8 cellular contexts compared by ENCODE assay signal in the genomic region with DNA sequence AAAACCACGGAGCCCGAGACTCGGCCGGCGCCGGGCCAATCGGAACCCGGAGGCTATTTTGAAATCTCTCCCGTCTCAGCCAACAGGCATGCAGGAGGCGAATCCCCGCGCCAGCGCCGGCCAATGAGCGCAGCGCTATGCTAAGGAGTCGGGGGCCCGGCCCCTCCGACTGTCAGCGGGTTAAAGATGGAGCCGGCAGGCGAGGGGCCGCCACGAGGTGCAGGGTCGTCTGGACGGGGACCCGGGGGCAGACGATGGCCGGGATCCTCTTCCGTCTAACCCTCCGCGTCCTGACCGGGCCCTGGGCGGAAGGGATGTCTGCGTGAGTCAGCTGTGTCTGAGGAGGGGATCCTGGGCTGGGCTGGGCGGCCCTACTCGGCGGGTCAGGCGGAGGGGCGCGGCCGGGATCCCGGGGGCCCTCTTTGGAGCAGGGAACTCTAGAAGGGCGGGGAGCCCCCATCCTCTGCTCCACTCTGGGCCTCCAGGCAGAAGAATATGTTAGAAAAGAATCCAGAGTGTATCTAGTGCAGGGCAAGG. TPM values are rescaled to one million over a fixed set of nuclear protein-coding genes. Genes with fewer than 3 reads are reported as not detected.
DNase-seq lines count a peak whose midpoint lies in the region; ATAC-seq and TF ChIP-seq lines count a peak whose summit lies in the region.

No MANE protein-coding gene starts in this region.

- H3K4me1 ChIP-seq in GM23248 (ENCODE audit: insufficient read depth): 0 out of 2 replicates have a peak, but pooled peaks cover 7% of the 10 kb centered on the region
- peaks cover 0 to 20% (median 11%) of the 10 kb centered on the region in 3 donors for H3K4me1 ChIP-seq in gastroesophageal sphincter
- H3K4me1 ChIP-seq in subcutaneous abdominal adipose tissue (ENCODE audit: control insufficient read depth in 5 of 5, insufficient read depth in 5 of 5, low read length in 5 of 5): peaks cover 0 to 23% (median 17%) of the 10 kb centered on the region in 5 donors

- TF ChIP-seq CTCF in gastroesophageal sphincter (IDR thresholded peaks at IDR 0.05): no peak

- peak overlapping the region; percentile 97 for H2AFZ ChIP-seq in GM23248

- H3K27me3 ChIP-seq in GM23248 (replicated peaks; ENCODE audit: insufficient read depth) (no peaks in the 10 kb centered on the region), gastroesophageal sphincter (peaks cover 44% of the 10 kb centered on the region), subcutaneous abdominal adipose tissue (ENCODE audit: control insufficient read depth in 5 of 5, insufficient read depth in 4 of 5, low read length in 5 of 5) (peaks cover 0 to 9% (median 4%) of the 10 kb centered on the region in 5 donors)

- no peaks in the 10 kb centered on the region for H4K20me1 ChIP-seq in GM23248 (ENCODE audit: insufficient read depth)

- peak; percentile 95 for ATAC-seq in gastroesophageal sphincter

- peak overlapping the region; percentile 87 for H3K4me2 ChIP-seq in GM23248 (ENCODE audit: unreplicated experiment)

- in situ Hi-C loops in GM23248 (cut with MboI): no loop called here

- no peak for TF ChIP-seq EP300 in gastroesophageal sphincter (IDR thresholded peaks at IDR 0.05)

- H3F3A ChIP-seq in GM23248 (ENCODE audit: insufficient read depth): peaks cover 15% of the 10 kb centered on the region; the same call in 1 of the 2 replicates

- no peak for TF ChIP-seq POLR2A in gastroesophageal sphincter (IDR thresholded peaks at IDR 0.05)

- no peaks in the 10 kb centered on the region for H3K79me2 ChIP-seq in GM23248 (ENCODE audit: insufficient read depth)

- no peak overlapping the region for H3K27ac ChIP-seq in GM23248
- peak overlapping the region in 3 of 4 donors; percentile 48 to 58 (median 57) for H3K27ac ChIP-seq in gastroesophageal sphincter
- H3K27ac ChIP-seq in subcutaneous abdominal adipose tissue (ENCODE audit: low read depth, low read length): no peak overlapping the region

- H3K9me3 ChIP-seq in GM23248 (ENCODE audit: low read depth) (no peaks in the 10 kb centered on the region), gastroesophageal sphincter (no peaks in the 10 kb centered on the region), subcutaneous abdominal adipose tissue (ENCODE audit: control insufficient read depth in 5 of 5, low read length in 5 of 5) (no peaks in the 10 kb centered on the region)

- no peaks in the 10 kb centered on the region for H3K9me2 ChIP-seq in GM23248 (ENCODE audit: insufficient read depth)

- 0 to 1% methylated on average over 43 to 44 of the region's 44 CpGs for WGBS in GM23248 (ENCODE audit: low coverage in 1 of 2, low lambda C conversion rate in 2 of 2, missing lambda C conversion rate in 2 of 2), 2 experiments
- WGBS in gastroesophageal sphincter (ENCODE audit: low coverage in 1 of 2), 2 donors: no CpG with 5 or more reads among the region's 44 CpGs

- H3K36me3 ChIP-seq in GM23248 (ENCODE audit: low read depth): no peaks in the 10 kb centered on the region
- H3K36me3 ChIP-seq in gastroesophageal sphincter: peaks cover 0 to 4% of the 10 kb centered on the region in 2 donors
- H3K36me3 ChIP-seq in subcutaneous abdominal adipose tissue (ENCODE audit: control insufficient read depth in 5 of 5, insufficient read depth in 5 of 5, low read length in 5 of 5): no peaks in the 10 kb centered on the region

- DNase-seq in ELR (ENCODE audit: low read depth) (peak; percentile 92), GM23248 (peak; percentile 95), LHCN-M2 (ENCODE audit: low read depth) (peak; percentile 83), SIG-M5 treated with dmso at 0.1 percent for 504 hours (lab: John Stamatoyannopoulos, UW; ENCODE audit: unreplicated experiment) (peak; percentile 89), activated gamma-delta T cell treated with Interleukin-2 at 50 U/mL for 16 hours (peak; percentile 74), non-pigmented ciliary epithelial cell (ENCODE audit: low read depth) (peak; percentile 49)

- peak overlapping the region; percentile 83 for H3K4me3 ChIP-seq in GM23248
- H3K4me3 ChIP-seq in gastroesophageal sphincter: peak overlapping the region; percentile 55 to 65
- H3K4me3 ChIP-seq in subcutaneous abdominal adipose tissue (ENCODE audit: low read depth in 1 of 5, low read length in 5 of 5): peak overlapping the region in 4 of 5 donors; percentile 60 to 73 (median 68)

- H3K9ac ChIP-seq in GM23248: peak overlapping the region; percentile 80
- peak overlapping the region in 3 of 5 donors; percentile 59 to 75 (median 70) for H3K9ac ChIP-seq in subcutaneous abdominal adipose tissue (ENCODE audit: low read length in 5 of 5)

RNA-seq across cellular contexts. Expression of a gene that starts 10.0 kb away (rescaled TPM):
- total RNA-seq in GM23248 (2014; rRNA removed; shearing (Covaris generic)): 28.8 and 33.9 TPM in 2 replicates
- polyA plus RNA-seq in GM23248 (2016; fragmentation: Nextera tagmentation; extraction: Ambion mirVana): 37.2 and 38.7 TPM in 2 replicates
- 40.5 and 49.7 TPM in 2 replicates for total RNA-seq in LHCN-M2 (2014; rRNA removed)
- polyA plus RNA-seq in LHCN-M2 (2012): 61.1 TPM
- total RNA-seq in gastroesophageal sphincter: 10 to 100 TPM; 20.7 to 44.1 (median 30.5) TPM

RNA-seq across cellular contexts. Expression of a gene that starts 13.7 kb away (rescaled TPM):
- total RNA-seq in GM23248 (2014; rRNA removed; shearing (Covaris generic)): 22.3 and 23.7 TPM in 2 replicates
- 26.1 TPM in 2 replicates for polyA plus RNA-seq in GM23248 (2016; fragmentation: Nextera tagmentation; extraction: Ambion mirVana)
- total RNA-seq in LHCN-M2 (2014; rRNA removed): 27.8 and 29.6 TPM in 2 replicates
- polyA plus RNA-seq in LHCN-M2 (2012): 28.2 TPM
- 10 to 100 TPM; 18.6 to 38.0 (median 22.4) TPM for total RNA-seq in gastroesophageal sphincter

RNA-seq across cellular contexts. Expression of a gene that starts 19.5 kb away (rescaled TPM):
- total RNA-seq in GM23248 (2014; rRNA removed; shearing (Covaris generic)): 0.54 TPM in 1 of 2 replicates, not detected in the other
- 0.10 TPM in 1 of 2 replicates, not detected in the other for polyA plus RNA-seq in GM23248 (2016; fragmentation: Nextera tagmentation; extraction: Ambion mirVana)
- total RNA-seq in LHCN-M2 (2014; rRNA removed): 0.06 and 0.26 TPM in 2 replicates
- polyA plus RNA-seq in LHCN-M2 (2012): 0.07 TPM
- 1 to 10 TPM in 1 of 4 donors, under 1 TPM in 3; 0.16 to 1.3 (median 0.20) TPM for total RNA-seq in gastroesophageal sphincter

RNA-seq across cellular contexts. Expression of a gene that starts 22.3 kb away (rescaled TPM):
- 27.1 and 31.5 TPM in 2 replicates for total RNA-seq in GM23248 (2014; rRNA removed; shearing (Covaris generic))
- polyA plus RNA-seq in GM23248 (2016; fragmentation: Nextera tagmentation; extraction: Ambion mirVana): 20.0 and 25.1 TPM in 2 replicates
- 39.6 and 49.2 TPM in 2 replicates for total RNA-seq in LHCN-M2 (2014; rRNA removed)
- polyA plus RNA-seq in LHCN-M2 (2012): 15.4 TPM
- total RNA-seq in gastroesophageal sphincter: 10 to 100 TPM; 13.1 to 23.6 (median 22.1) TPM

Comparison
In these comparisons a context has a peak if more than half of its experiments do, and no peak if none do; other contexts are left out.
1. H3K27ac ChIP-seq: peak in gastroesophageal sphincter (3 of 4); none in GM23248 (single experiment) and subcutaneous abdominal adipose tissue (single experiment).
2. Peak in every context shown above with its lines, with median percentiles within 50 percentile points of each other: DNase-seq and H3K4me3 ChIP-seq.